Comparison of ENCODE assay signal across 18 cellular contexts in the genomic region with DNA sequence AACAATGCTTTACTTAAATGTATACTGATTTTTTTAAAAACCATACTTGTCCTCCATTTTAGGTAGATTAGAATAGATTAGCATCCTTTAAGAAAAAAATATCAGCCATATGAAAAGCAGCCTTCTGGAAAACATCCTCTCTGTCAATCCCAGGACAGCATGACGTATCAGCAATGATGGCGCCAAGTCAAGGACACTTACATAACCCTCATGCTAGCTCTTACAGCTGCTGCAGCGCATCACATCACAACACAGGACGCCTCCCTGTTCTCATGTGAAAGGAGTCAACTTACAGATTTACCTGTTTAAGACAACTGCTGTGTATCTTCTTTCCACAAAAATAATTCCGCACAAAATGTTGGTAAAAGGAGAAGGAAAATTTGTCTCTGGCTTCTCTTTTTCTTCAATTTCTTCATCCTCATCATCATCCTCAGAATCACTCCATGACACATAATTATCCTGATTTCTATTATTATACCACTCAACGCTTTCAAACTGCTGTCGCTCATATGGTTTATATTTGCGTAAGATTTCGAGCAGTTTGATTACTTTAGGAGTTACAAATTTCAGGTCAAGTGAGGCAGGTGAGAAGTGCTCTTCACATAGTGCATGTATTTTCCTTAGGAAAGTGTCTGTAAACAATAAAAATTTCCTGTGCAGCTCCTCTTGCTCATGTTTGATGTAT. TPM values are rescaled to one million over a fixed set of nuclear protein-coding genes. Genes with fewer than 3 reads are reported as not detected.
A peak's percentile ranks its signal among the peaks of the same experiment; 100 is the strongest.
DNase-seq lines count a peak whose midpoint lies in the region; ATAC-seq and TF ChIP-seq lines count a peak whose summit lies in the region.
"Had no signal": no experiment of that assay in that cellular context is flagged by ENCODE, and none has a peak within 500 bp of the region (broad histone marks: within the 10 kb centered on the region; RNA-seq: fewer than 3 reads in every experiment).

No MANE protein-coding gene starts in this region.

- no peak for TF ChIP-seq EP300 in gastroesophageal sphincter (IDR thresholded peaks at IDR 0.05)

- H3K9me3 ChIP-seq in gastroesophageal sphincter (no peaks in the 10 kb centered on the region), psoas muscle (no peaks in the 10 kb centered on the region)
- H3K9me3 ChIP-seq: adrenal gland, breast epithelium had no signal

- H3K4me3 ChIP-seq in gastroesophageal sphincter (no peak overlapping the region), psoas muscle (no peak overlapping the region)
- H3K4me3 ChIP-seq: adrenal gland, breast epithelium had no signal

- no peaks in the 10 kb centered on the region for H3K9me3 Mint-ChIP-seq in activated naive CD4-positive, alpha-beta T cell treated with anti-CD3 and anti-CD28 coated beads, Interleukin-2, amount 10 ng/mL, durations not matched to agents 7 days and 5 days
- no peaks in the 10 kb centered on the region for H3K9me3 Mint-ChIP-seq in activated CD8-positive, alpha-beta memory T cell treated with anti-CD3 and anti-CD28 coated beads, Interleukin-2, amount 10 ng/mL, durations not matched to agents 7 days and 5 days (ENCODE audit: low read depth)
- H3K9me3 Mint-ChIP-seq: CD4-positive, alpha-beta memory T cell had no signal

- DNase-seq in G401 (ENCODE audit: low spot score), result peak; percentile 39
- peak; percentile 18 for DNase-seq in NCI-H2029 (lab: John Stamatoyannopoulos, UW)
- DNase-seq in psoas muscle, result peak; percentile 65 to 83
- DNase-seq in activated naive CD4-positive, alpha-beta T cell treated with anti-CD3 and anti-CD28 coated beads, Interleukin-2, amount 10 ng/mL, durations not matched to agents 7 days and 5 days, result no peak
- DNase-seq in activated CD8-positive, alpha-beta memory T cell treated with anti-CD3 and anti-CD28 coated beads, Interleukin-2, amount 10 ng/mL, durations not matched to agents 7 days and 5 days, result no peak
- DNase-seq: activated CD4-positive, alpha-beta T cell treated with anti-CD3 and anti-CD28 coated beads for 4 hours; activated effector memory CD4-positive, alpha-beta T cell treated with Interleukin-2 at 50 U/mL for 16 hours; CD4-positive, alpha-beta memory T cell; cortex of kidney; islet precursor cell; mammary epithelial cell; MM.1S; NCI-H2081; NCI-H526 treated with DMSO at 0.1 percent for 48 hours had no signal

- H3K27me3 Mint-ChIP-seq in activated naive CD4-positive, alpha-beta T cell treated with anti-CD3 and anti-CD28 coated beads, Interleukin-2, amount 10 ng/mL, durations not matched to agents 7 days and 5 days, result no peaks in the 10 kb centered on the region
- no peaks in the 10 kb centered on the region for H3K27me3 Mint-ChIP-seq in activated CD8-positive, alpha-beta memory T cell treated with anti-CD3 and anti-CD28 coated beads, Interleukin-2, amount 10 ng/mL, durations not matched to agents 7 days and 5 days
- H3K27me3 Mint-ChIP-seq: CD4-positive, alpha-beta memory T cell had no signal

- H3K4me3 Mint-ChIP-seq in activated naive CD4-positive, alpha-beta T cell treated with anti-CD3 and anti-CD28 coated beads, Interleukin-2, amount 10 ng/mL, durations not matched to agents 7 days and 5 days, result no peak overlapping the region
- no peak overlapping the region for H3K4me3 Mint-ChIP-seq in activated CD8-positive, alpha-beta memory T cell treated with anti-CD3 and anti-CD28 coated beads, Interleukin-2, amount 10 ng/mL, durations not matched to agents 7 days and 5 days
- H3K4me3 Mint-ChIP-seq: CD4-positive, alpha-beta memory T cell had no signal

- in situ Hi-C loops in G401 (cut with HindIII; ENCODE audit: low sequenced_read_pairs), result no loop called here

- TF ChIP-seq CTCF in gastroesophageal sphincter (IDR thresholded peaks at IDR 0.05) (no peak), psoas muscle (IDR thresholded peaks at IDR 0.05) (no peak)

- ATAC-seq in gastroesophageal sphincter (peak; percentile 63), psoas muscle (peak; percentile 97 to 99 (median 98)), HG02938 (IDR thresholded peaks at IDR 0.05; ENCODE audit: unreplicated experiment) (no peak)
- no peak for ATAC-seq in activated CD8-positive, alpha-beta memory T cell treated with anti-CD3 and anti-CD28 coated beads, Interleukin-2, amount 10 ng/mL, durations not matched to agents 7 days and 5 days

- peaks cover 6 to 46% of the 10 kb centered on the region in 2 donors for H3K36me3 ChIP-seq in gastroesophageal sphincter
- H3K36me3 ChIP-seq in psoas muscle (ENCODE audit: insufficient read depth in 1 of 2, low read depth in 1 of 2), result peaks cover 4 to 42% of the 10 kb centered on the region in 2 donors
- H3K36me3 ChIP-seq: breast epithelium had no signal

- TF ChIP-seq POLR2A in gastroesophageal sphincter (IDR thresholded peaks at IDR 0.05), result no peak

- H3K27ac Mint-ChIP-seq in activated naive CD4-positive, alpha-beta T cell treated with anti-CD3 and anti-CD28 coated beads, Interleukin-2, amount 10 ng/mL, durations not matched to agents 7 days and 5 days, result no peak overlapping the region
- no peak overlapping the region for H3K27ac Mint-ChIP-seq in activated CD8-positive, alpha-beta memory T cell treated with anti-CD3 and anti-CD28 coated beads, Interleukin-2, amount 10 ng/mL, durations not matched to agents 7 days and 5 days

- H3K27ac ChIP-seq in gastroesophageal sphincter, result no peak overlapping the region
- peak overlapping the region; percentile 78 for H3K27ac ChIP-seq in psoas muscle
- H3K27ac ChIP-seq: adrenal gland, breast epithelium had no signal

- intact Hi-C loops in psoas muscle (cut with DNase I), result loop anchor here in 1 of 2 donors (2.0 kb wide), 1 partner anchor 33 kb away; the partner anchor contains the start of gene DICER1

- H3K4me1 Mint-ChIP-seq in activated naive CD4-positive, alpha-beta T cell treated with anti-CD3 and anti-CD28 coated beads, Interleukin-2, amount 10 ng/mL, durations not matched to agents 7 days and 5 days, result peaks cover 5% of the 10 kb centered on the region
- H3K4me1 Mint-ChIP-seq in activated CD8-positive, alpha-beta memory T cell treated with anti-CD3 and anti-CD28 coated beads, Interleukin-2, amount 10 ng/mL, durations not matched to agents 7 days and 5 days, result peaks cover 6% of the 10 kb centered on the region

- no peaks in the 10 kb centered on the region for H3K27me3 ChIP-seq in gastroesophageal sphincter
- H3K27me3 ChIP-seq in psoas muscle (ENCODE audit: insufficient read depth in 3 of 3, low read length in 2 of 3), result no peaks in the 10 kb centered on the region
- H3K27me3 ChIP-seq: adrenal gland, breast epithelium had no signal

- CTCF ChIA-PET in activated naive CD4-positive, alpha-beta T cell treated with anti-CD3 and anti-CD28 coated beads, Interleukin-2, amount 10 ng/mL, durations not matched to agents 7 days and 5 days (lab: Charles Lee), result no interaction called here
- CTCF ChIA-PET in activated CD8-positive, alpha-beta memory T cell treated with anti-CD3 and anti-CD28 coated beads, Interleukin-2, amount 10 ng/mL, durations not matched to agents 7 days and 5 days (lab: Charles Lee), result no interaction called here

- H3K36me3 Mint-ChIP-seq in activated naive CD4-positive, alpha-beta T cell treated with anti-CD3 and anti-CD28 coated beads, Interleukin-2, amount 10 ng/mL, durations not matched to agents 7 days and 5 days, result peaks cover 45% of the 10 kb centered on the region
- peaks cover 40% of the 10 kb centered on the region for H3K36me3 Mint-ChIP-seq in activated CD8-positive, alpha-beta memory T cell treated with anti-CD3 and anti-CD28 coated beads, Interleukin-2, amount 10 ng/mL, durations not matched to agents 7 days and 5 days

- H3K4me1 ChIP-seq in gastroesophageal sphincter (peaks cover 0 to 15% (median 0%) of the 10 kb centered on the region in 3 donors), psoas muscle (peaks cover 16% of the 10 kb centered on the region)
- H3K4me1 ChIP-seq: breast epithelium had no signal

- 76 to 88% methylated on average over 7 to 9 of the region's 9 CpGs for WGBS in gastroesophageal sphincter (ENCODE audit: low coverage in 1 of 2), 2 donors
- 29 to 50% (median 35%) methylated on average over 9 of the region's 9 CpGs for WGBS in psoas muscle, 3 donors

RNA-seq across cellular contexts. Expression of gene DICER1, which starts 33.3 kb away (rescaled TPM):
- total RNA-seq in G401 (2014; rRNA removed; shearing (Covaris generic)), result 48.0 and 64.6 TPM in 2 replicates
- 10 to 100 TPM; 57.5 to 74.9 (median 68.6) TPM for total RNA-seq in gastroesophageal sphincter
- 10 to 100 TPM; 30.7 to 41.5 (median 39.3) TPM for total RNA-seq in psoas muscle
- polyA plus RNA-seq in psoas muscle, result 10 to 100 TPM in 2 of 3 donors, 1 to 10 TPM in 1; 7.2 to 24.4 (median 11.4) TPM
- 10 to 100 TPM; 61.4 to 75.6 TPM for total RNA-seq in activated CD8-positive, alpha-beta memory T cell treated with anti-CD3 and anti-CD28 coated beads, Interleukin-2, amount 10 ng/mL, durations not matched to agents 7 days and 5 days

Comparison
In these comparisons a context has a peak if more than half of its experiments do, and no peak if none do; other contexts are left out.
1. DNase-seq: peak in G401 (single experiment), NCI-H2029 (single experiment) and psoas muscle (2 of 2); none in activated naive CD4-positive, alpha-beta T cell treated with anti-CD3 and anti-CD28 coated beads, Interleukin-2, amount 10 ng/mL, durations not matched to agents 7 days and 5 days (single experiment) and activated CD8-positive, alpha-beta memory T cell treated with anti-CD3 and anti-CD28 coated beads, Interleukin-2, amount 10 ng/mL, durations not matched to agents 7 days and 5 days (single experiment).
2. ATAC-seq: peak in gastroesophageal sphincter (single experiment) and psoas muscle (4 of 4); none in HG02938 (single experiment) and activated CD8-positive, alpha-beta memory T cell treated with anti-CD3 and anti-CD28 coated beads, Interleukin-2, amount 10 ng/mL, durations not matched to agents 7 days and 5 days (single experiment).